In the genomic region with DNA sequence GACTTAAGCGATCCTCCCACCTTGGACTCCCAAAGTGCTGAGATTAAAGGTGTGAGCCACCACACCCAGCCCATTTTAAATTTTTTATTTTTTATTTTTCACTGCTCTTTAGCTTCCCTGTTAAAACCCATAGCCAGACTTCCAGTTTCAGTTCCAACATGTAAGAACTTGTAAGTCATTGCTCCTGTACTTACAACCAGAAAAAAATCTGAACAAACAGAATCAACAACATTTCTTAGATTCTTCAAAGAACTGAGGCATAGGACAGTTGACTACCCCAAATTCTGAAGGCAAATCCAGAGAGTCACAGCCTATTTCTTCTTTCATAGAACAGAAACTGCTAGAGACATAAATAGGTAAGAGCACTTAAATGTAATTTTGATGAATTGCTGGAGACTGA, we compare ENCODE assay signal across 27 cellular contexts.
"Had no signal": no experiment of that assay in that cellular context is flagged by ENCODE, and none has a peak within 500 bp of the region (broad histone marks: within the 10 kb centered on the region; RNA-seq: fewer than 3 reads in every experiment).

No MANE protein-coding gene starts in this region.

- H3K9me3 ChIP-seq: ovary, psoas muscle, right lobe of liver, sigmoid colon, stomach, thoracic aorta, thyroid gland, tibial nerve, upper lobe of right lung, uterus had no signal

- H3K27me3 ChIP-seq: neural progenitor cell, ovary, right lobe of liver, sigmoid colon, stomach, thyroid gland, tibial nerve, upper lobe of right lung, uterus had no signal

- H3K4me1 ChIP-seq: neural progenitor cell, parathyroid adenoma, psoas muscle, sigmoid colon, stomach, thyroid gland, tibial nerve, upper lobe of right lung, uterus had no signal

- H3K4me3 ChIP-seq: neural progenitor cell, ovary, psoas muscle, right lobe of liver, sigmoid colon, stomach, thoracic aorta, thyroid gland, tibial nerve, upper lobe of right lung, uterus had no signal

- H3K27me3 Mint-ChIP-seq: progenitor cell of endocrine pancreas; stimulated activated naive CD8-positive, alpha-beta T cell treated with anti-CD3 and anti-CD28 coated beads, Interleukin-15, Interleukin-2, amounts not matched to agents 100 ng/mL and 50 ng/mL, for 24 hours had no signal

- H3K27ac ChIP-seq: neural progenitor cell, ovary, parathyroid adenoma, psoas muscle, right lobe of liver, sigmoid colon, stomach, thoracic aorta, thyroid gland, tibial nerve, upper lobe of right lung, uterus had no signal

- ATAC-seq: natural killer cell; psoas muscle; right cardiac atrium; right lobe of liver; stimulated activated effector memory CD8-positive, alpha-beta T cell treated with anti-CD3 and anti-CD28 coated beads, Interleukin-12 subunit alpha, Interleukin-12 subunit beta, amount 100 ng/mL, for 72 hours; stimulated activated naive B cell treated with anti-CD40 and anti-IgM and Interleukin-4, amounts not matched to agents 10 μg/mL and 1 μg/mL and 100 μg/mL, for 72 hours; upper lobe of right lung had no signal

- H3K9me3 Mint-ChIP-seq: natural killer cell; stimulated activated effector memory CD8-positive, alpha-beta T cell treated with anti-CD3 and anti-CD28 coated beads, Interleukin-12 subunit alpha, Interleukin-12 subunit beta, amount 100 ng/mL, for 72 hours; stimulated activated naive B cell treated with anti-CD40 and anti-IgM and Interleukin-4, amounts not matched to agents 10 μg/mL and 1 μg/mL and 100 μg/mL, for 72 hours; stimulated activated naive CD8-positive, alpha-beta T cell treated with anti-CD3 and anti-CD28 coated beads, Interleukin-15, Interleukin-2, amounts not matched to agents 100 ng/mL and 50 ng/mL, for 24 hours had no signal

- H3K36me3 ChIP-seq: neural progenitor cell, ovary, right lobe of liver, sigmoid colon, stomach, thoracic aorta, thyroid gland, tibial nerve, upper lobe of right lung, uterus had no signal

- H3K27ac Mint-ChIP-seq: natural killer cell; nephron; neural progenitor cell; progenitor cell of endocrine pancreas; stimulated activated effector memory CD8-positive, alpha-beta T cell treated with anti-CD3 and anti-CD28 coated beads, Interleukin-12 subunit alpha, Interleukin-12 subunit beta, amount 100 ng/mL, for 72 hours; stimulated activated naive B cell treated with anti-CD40 and anti-IgM and Interleukin-4, amounts not matched to agents 10 μg/mL and 1 μg/mL and 100 μg/mL, for 72 hours; stimulated activated naive CD8-positive, alpha-beta T cell treated with anti-CD3 and anti-CD28 coated beads, Interleukin-15, Interleukin-2, amounts not matched to agents 100 ng/mL and 50 ng/mL, for 24 hours had no signal

- H3K4me3 Mint-ChIP-seq: natural killer cell; nephron; neural progenitor cell; stimulated activated effector memory CD8-positive, alpha-beta T cell treated with anti-CD3 and anti-CD28 coated beads, Interleukin-12 subunit alpha, Interleukin-12 subunit beta, amount 100 ng/mL, for 72 hours; stimulated activated naive B cell treated with anti-CD40 and anti-IgM and Interleukin-4, amounts not matched to agents 10 μg/mL and 1 μg/mL and 100 μg/mL, for 72 hours; stimulated activated naive CD8-positive, alpha-beta T cell treated with anti-CD3 and anti-CD28 coated beads, Interleukin-15, Interleukin-2, amounts not matched to agents 100 ng/mL and 50 ng/mL, for 24 hours had no signal

- H3K36me3 Mint-ChIP-seq: natural killer cell; stimulated activated effector memory CD8-positive, alpha-beta T cell treated with anti-CD3 and anti-CD28 coated beads, Interleukin-12 subunit alpha, Interleukin-12 subunit beta, amount 100 ng/mL, for 72 hours had no signal

- H3K4me1 Mint-ChIP-seq: natural killer cell; nephron; neural progenitor cell; stimulated activated effector memory CD8-positive, alpha-beta T cell treated with anti-CD3 and anti-CD28 coated beads, Interleukin-12 subunit alpha, Interleukin-12 subunit beta, amount 100 ng/mL, for 72 hours; stimulated activated naive B cell treated with anti-CD40 and anti-IgM and Interleukin-4, amounts not matched to agents 10 μg/mL and 1 μg/mL and 100 μg/mL, for 72 hours had no signal

- DNase-seq: natural killer cell; occipital lobe; ovary; posterior cingulate gyrus; psoas muscle; right cardiac atrium; right lobe of liver; sigmoid colon; small intestine; stimulated activated CD4-positive, alpha-beta T cell treated with anti-CD3 and anti-CD28 coated beads, Interleukin-15, amount 100 ng/mL, for 24 hours; stimulated activated CD4-positive, alpha-beta T cell treated with anti-CD3 and anti-CD28 coated beads, Interleukin-2, amount 100 ng/mL, for 24 hours; stimulated activated CD4-positive, alpha-beta T cell treated with anti-CD3 and anti-CD28 coated beads, Interleukin-2, amount 100 ng/mL, for 48 hours; stimulated activated CD4-positive, alpha-beta T cell treated with anti-CD3 and anti-CD28 coated beads, Interleukin-4, amount 100 ng/mL, for 24 hours; stimulated activated naive B cell treated with anti-CD40 and anti-IgM and Interleukin-4, amounts not matched to agents 10 μg/mL and 1 μg/mL and 100 μg/mL, for 72 hours; stimulated activated naive CD4-positive, alpha-beta T cell treated with Interleukin-2 at 50 U/mL for 16 hours; stomach; thyroid gland; upper lobe of right lung; uterus had no signal

- FAIRE-seq: small intestine had no signal
